ENCODE assay signal across 9 cellular contexts in genomic region chr4:186701273-186701672, GRCh38. TPM values are rescaled to one million over a fixed set of nuclear protein-coding genes. Genes with fewer than 3 reads are reported as not detected.
DNase-seq lines count a peak whose midpoint lies in the region; ATAC-seq, FAIRE-seq and TF ChIP-seq lines count a peak whose summit lies in the region.
"Had no signal": no experiment of that assay in that cellular context is flagged by ENCODE, and none has a peak within 500 bp of the region (broad histone marks: within the 10 kb centered on the region; RNA-seq: fewer than 3 reads in every experiment).

No MANE protein-coding gene starts in this region.

- no peak for FAIRE-seq in pancreas (lab: Jason Lieb, UNC)

- no peak overlapping the region for H3K27ac Mint-ChIP-seq in activated naive CD8-positive, alpha-beta T cell treated with anti-CD3 and anti-CD28 coated beads, Interleukin-2, amount 50 U/mL, for 24 hours

- H3K36me3 ChIP-seq in heart left ventricle = peaks cover 0 to 10% (median 0%) of the 10 kb centered on the region in 9 donors
- H3K36me3 ChIP-seq in pancreas = peaks cover 0 to 7% (median 0%) of the 10 kb centered on the region in 3 donors

- ATAC-seq in heart left ventricle = peak in 3 of 4 donors; percentile 19 to 47 (median 46)
- peak in 3 of 4 donors; percentile 14 to 41 (median 26) for ATAC-seq in pancreas
- ATAC-seq in activated naive CD8-positive, alpha-beta T cell treated with anti-CD3 and anti-CD28 coated beads, Interleukin-2, amount 50 U/mL, for 24 hours = no peak
- no peak for ATAC-seq in GM19035 (IDR thresholded peaks at IDR 0.05; ENCODE audit: unreplicated experiment)
- ATAC-seq: foreskin keratinocyte had no signal

- peaks cover 9% of the 10 kb centered on the region for H3K9me3 Mint-ChIP-seq in activated naive CD8-positive, alpha-beta T cell treated with anti-CD3 and anti-CD28 coated beads, Interleukin-2, amount 50 U/mL, for 24 hours

- H3K4me1 Mint-ChIP-seq in activated naive CD8-positive, alpha-beta T cell treated with anti-CD3 and anti-CD28 coated beads, Interleukin-2, amount 50 U/mL, for 24 hours = no peaks in the 10 kb centered on the region

- H3K27me3 ChIP-seq in heart left ventricle = no peaks in the 10 kb centered on the region
- no peaks in the 10 kb centered on the region for H3K27me3 ChIP-seq in pancreas
- H3K27me3 ChIP-seq: foreskin keratinocyte had no signal

- DNase-seq in DMS153 treated with DMSO at 0.1 percent for 48 hours (lab: John Stamatoyannopoulos, UW; ENCODE audit: unreplicated experiment) = peak; percentile 31
- DNase-seq in heart left ventricle = peak in 3 of 5 donors; percentile 31 to 63 (median 63)
- DNase-seq in pancreas = no peak
- DNase-seq in activated naive CD8-positive, alpha-beta T cell treated with anti-CD3 and anti-CD28 coated beads, Interleukin-2, amount 50 U/mL, for 24 hours = no peak
- DNase-seq in putamen (ENCODE audit: low spot score) = no peak
- DNase-seq in DMS53 treated with DMSO at 0.1 percent for 48 hours (lab: John Stamatoyannopoulos, UW; ENCODE audit: unreplicated experiment) = no peak
- DNase-seq: foreskin keratinocyte had no signal

- no peaks in the 10 kb centered on the region for H3K9me3 ChIP-seq in heart left ventricle
- H3K9me3 ChIP-seq in pancreas = no peaks in the 10 kb centered on the region

- H3K4me3 ChIP-seq in heart left ventricle = peak overlapping the region in 8 of 12 donors; percentile 1 to 45 (median 16)
- no peak overlapping the region for H3K4me3 ChIP-seq in pancreas

- H3K27ac ChIP-seq in VCaP = peak overlapping the region; percentile 53; the same call in 1 of the 2 replicates
- H3K27ac ChIP-seq in heart left ventricle = peak overlapping the region; percentile 60 to 91 (median 84)
- H3K27ac ChIP-seq in pancreas = peak overlapping the region in 3 of 4 donors; percentile 38 to 71 (median 66)
- H3K27ac ChIP-seq: foreskin keratinocyte had no signal

- TF ChIP-seq POLR2A in heart left ventricle (IDR thresholded peaks at IDR 0.05) = no peak

- H3K4me3 Mint-ChIP-seq in activated naive CD8-positive, alpha-beta T cell treated with anti-CD3 and anti-CD28 coated beads, Interleukin-2, amount 50 U/mL, for 24 hours = no peak overlapping the region

- TF ChIP-seq CTCF in VCaP (conservative IDR thresholded peaks at IDR 0.05) (no peak), heart left ventricle (IDR thresholded peaks at IDR 0.05) (no peak), pancreas (IDR thresholded peaks at IDR 0.05) (no peak)

- H3K27me3 Mint-ChIP-seq in activated naive CD8-positive, alpha-beta T cell treated with anti-CD3 and anti-CD28 coated beads, Interleukin-2, amount 50 U/mL, for 24 hours = no peaks in the 10 kb centered on the region

- intact Hi-C loops in heart left ventricle (cut with DNase I) (no loop called here), pancreas (cut with DNase I) (no loop called here)

- no peaks in the 10 kb centered on the region for H3K36me3 Mint-ChIP-seq in activated naive CD8-positive, alpha-beta T cell treated with anti-CD3 and anti-CD28 coated beads, Interleukin-2, amount 50 U/mL, for 24 hours (ENCODE audit: low read depth)

- 7 to 14% (median 10%) methylated on average over 5 of the region's 5 CpGs for WGBS in heart left ventricle, 4 donors
- WGBS in pancreas, 2 donors = 29 to 36% methylated on average over 5 of the region's 5 CpGs

- H3K4me1 ChIP-seq in heart left ventricle (peaks cover 6 to 75% (median 47%) of the 10 kb centered on the region in 12 donors), pancreas (peaks cover 0 to 50% (median 11%) of the 10 kb centered on the region in 3 donors)

RNA-seq across cellular contexts. Expression of gene FAT1, which starts 22.4 kb away (rescaled TPM):
- 100 to 1,000 TPM in 2 of 9 donors, 10 to 100 TPM in 7; 54.4 to 151 (median 76.4) TPM for total RNA-seq in heart left ventricle
- 10 to 100 TPM; 15.2 to 57.1 TPM for polyA plus RNA-seq in heart left ventricle
- total RNA-seq in pancreas = 10 to 100 TPM; 54.8 to 91.6 (median 71.3) TPM
- polyA plus RNA-seq in pancreas = 10 to 100 TPM; 16.9 to 26.6 TPM

Comparison
In these comparisons a context has a peak if more than half of its experiments do, and no peak if none do; other contexts are left out.
1. DNase-seq: peak in DMS153 treated with DMSO at 0.1 percent for 48 hours (single experiment) and heart left ventricle (3 of 5); none in pancreas (0 of 6), activated naive CD8-positive, alpha-beta T cell treated with anti-CD3 and anti-CD28 coated beads, Interleukin-2, amount 50 U/mL, for 24 hours (single experiment), putamen (single experiment) and DMS53 treated with DMSO at 0.1 percent for 48 hours (single experiment).
2. ATAC-seq: peak in heart left ventricle (3 of 4) and pancreas (3 of 4); none in activated naive CD8-positive, alpha-beta T cell treated with anti-CD3 and anti-CD28 coated beads, Interleukin-2, amount 50 U/mL, for 24 hours (single experiment) and GM19035 (single experiment).
3. H3K4me3 ChIP-seq: peak in heart left ventricle (8 of 12); none in pancreas (0 of 4).
4. Peak in every context shown above with its lines, with median percentiles within 50 percentile points of each other: H3K27ac ChIP-seq.